ENCODE assay signal across 20 cellular contexts in genomic region chr2:207762146-207762545, GRCh38.
"Had no signal": no experiment of that assay in that cellular context is flagged by ENCODE, and none has a peak within 500 bp of the region (broad histone marks: within the 10 kb centered on the region; RNA-seq: fewer than 3 reads in every experiment).

No MANE protein-coding gene starts in this region.

- H3K9me3 Mint-ChIP-seq: activated B cell treated with CpG ODN at 0.5 μM for 24 hours; nephron; stimulated activated naive CD8-positive, alpha-beta T cell treated with anti-CD3 and anti-CD28 coated beads, Interleukin-15, amount 100 ng/mL, for 72 hours had no signal

- ATAC-seq: gastrocnemius medialis; left cardiac atrium; stimulated activated naive CD8-positive, alpha-beta T cell treated with anti-CD3 and anti-CD28 coated beads, Interleukin-15, amount 100 ng/mL, for 72 hours had no signal

- H3K9me3 ChIP-seq: esophagus squamous epithelium, gastrocnemius medialis, tibial artery had no signal

- H3K4me3 Mint-ChIP-seq: activated B cell treated with CpG ODN at 0.5 μM for 24 hours; activated naive CD8-positive, alpha-beta T cell treated with anti-CD3 and anti-CD28 coated beads for 36 hours; nephron; stimulated activated naive CD8-positive, alpha-beta T cell treated with anti-CD3 and anti-CD28 coated beads, Interleukin-15, amount 100 ng/mL, for 72 hours had no signal

- H3K4me3 ChIP-seq: coronary artery, esophagus squamous epithelium, gastrocnemius medialis, tibial artery had no signal

- H3K27ac ChIP-seq: coronary artery, esophagus squamous epithelium, gastrocnemius medialis, tibial artery had no signal

- H3K27ac Mint-ChIP-seq: activated B cell treated with CpG ODN at 0.5 μM for 24 hours; activated naive CD8-positive, alpha-beta T cell treated with anti-CD3 and anti-CD28 coated beads for 36 hours; nephron; stimulated activated naive CD8-positive, alpha-beta T cell treated with anti-CD3 and anti-CD28 coated beads, Interleukin-15, amount 100 ng/mL, for 72 hours had no signal

- DNase-seq: activated B cell treated with CpG ODN at 0.5 μM for 24 hours; activated CD4-positive, alpha-beta T cell treated with anti-CD3 and anti-CD28 coated beads for 4 hours; activated CD4-positive, alpha-beta T cell treated with anti-CD3 and anti-CD28 coated beads, Interleukin-2, amount 50 U/mL, for 48 hours; activated naive CD4-positive, alpha-beta T cell treated with Interleukin-2 at 50 U/mL for 16 hours; activated naive CD8-positive, alpha-beta T cell treated with anti-CD3 and anti-CD28 coated beads for 36 hours; activated T-cell treated with anti-CD3 and anti-CD28 coated beads, Interleukin-2, amount 50 U/mL, for 48 hours; amygdala; cerebellar nuclear complex; esophagus squamous epithelium; gastrocnemius medialis; hippocampal formation; left cardiac atrium; nucleus accumbens; stimulated activated CD4-positive, alpha-beta T cell treated with anti-CD3 and anti-CD28 coated beads, Interleukin-12 subunit alpha, Interleukin-12 subunit beta, amount 100 ng/mL, for 4 hours; stimulated activated CD4-positive, alpha-beta T cell treated with anti-CD3 and anti-CD28 coated beads, Interleukin-4, amount 100 ng/mL, for 4 hours; stimulated activated naive CD8-positive, alpha-beta T cell treated with anti-CD3 and anti-CD28 coated beads, Interleukin-15, amount 100 ng/mL, for 72 hours; T-helper 1 cell; tibial artery had no signal

- H3K27me3 ChIP-seq: esophagus squamous epithelium, gastrocnemius medialis, tibial artery had no signal

- H3K36me3 ChIP-seq: gastrocnemius medialis had no signal
